ENCODE assay signal across 16 cellular contexts in the genomic region with DNA sequence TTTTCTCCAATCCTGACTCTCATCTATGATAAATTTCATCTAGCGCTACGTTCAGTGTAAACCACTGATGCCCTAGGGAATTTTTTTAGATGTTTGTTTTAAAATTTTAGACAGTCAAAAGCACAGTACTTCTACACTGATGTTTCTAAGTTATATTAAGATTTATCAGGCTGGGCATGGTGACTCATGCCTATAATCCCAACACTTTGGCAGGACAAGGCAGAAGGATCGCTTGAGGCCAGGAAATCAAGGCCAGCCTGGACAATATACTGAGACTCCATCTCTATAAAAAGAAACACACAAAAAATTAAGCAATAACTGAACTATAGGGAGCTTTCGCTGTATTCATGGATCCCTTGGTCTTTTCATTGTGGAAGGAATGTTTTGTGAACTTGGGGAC. TPM values are rescaled to one million over a fixed set of nuclear protein-coding genes. Genes with fewer than 3 reads are reported as not detected.
DNase-seq lines count a peak whose midpoint lies in the region; ATAC-seq and TF ChIP-seq lines count a peak whose summit lies in the region.
"Had no signal": no experiment of that assay in that cellular context is flagged by ENCODE, and none has a peak within 500 bp of the region (broad histone marks: within the 10 kb centered on the region; RNA-seq: fewer than 3 reads in every experiment).

No MANE protein-coding gene starts in this region.

- H3K36me3 ChIP-seq in ascending aorta (no peaks in the 10 kb centered on the region), skeletal muscle tissue (ENCODE audit: control insufficient read depth in 3 of 3, insufficient read depth in 3 of 3, low read length in 3 of 3) (peaks cover 0 to 4% (median 2%) of the 10 kb centered on the region in 3 donors)
- H3K36me3 ChIP-seq: thyroid gland had no signal

- no peak overlapping the region for H3K4me3 Mint-ChIP-seq in activated T-cell treated with anti-CD3 and anti-CD28 coated beads, Interleukin-2, amount 50 U/mL, for 4 hours
- H3K4me3 Mint-ChIP-seq: activated naive CD8-positive, alpha-beta T cell treated with anti-CD3 and anti-CD28 coated beads, Interleukin-2, amount 10 ng/mL, durations not matched to agents 7 days and 5 days; T-helper 2 cell treated with Interferon-gamma antibody and Interleukin-4, amounts not matched to agents 5 μg/mL and 100 μg/mL, for 36 hours had no signal

- DNase-seq in HCEC 1CT (peak; percentile 37), ascending aorta (ENCODE audit: low spot score in 2 of 2) (no peak), fibroblast of pulmonary artery (ENCODE audit: low read depth) (peak; percentile 46), NCI-H446 (lab: John Stamatoyannopoulos, UW) (no peak), Kasumi-1 (lab: John Stamatoyannopoulos, UW) (no peak)
- DNase-seq in activated effector memory CD4-positive, alpha-beta T cell treated with anti-CD3 and anti-CD28 coated beads, Interleukin-2, amount 50 U/mL, for 16 hours = no peak
- DNase-seq in activated T-cell treated with anti-CD3 and anti-CD28 coated beads, Interleukin-2, amount 50 U/mL, for 4 hours = no peak
- DNase-seq: activated CD8-positive, alpha-beta memory T cell treated with anti-CD3 and anti-CD28 coated beads, Interleukin-2, amount 50 U/mL, for 48 hours; activated naive CD8-positive, alpha-beta T cell treated with anti-CD3 and anti-CD28 coated beads, Interleukin-2, amount 10 ng/mL, durations not matched to agents 7 days and 5 days; DND-41; effector memory CD4-positive, alpha-beta T cell; NCI-H2107; SHP77; thyroid gland had no signal

- H3K4me1 ChIP-seq in ascending aorta (peaks cover 0 to 6% of the 10 kb centered on the region in 2 donors), skeletal muscle tissue (ENCODE audit: control insufficient read depth in 3 of 3, insufficient read depth in 3 of 3, low read length in 3 of 3) (peaks cover 11 to 32% (median 23%) of the 10 kb centered on the region in 3 donors)
- H3K4me1 ChIP-seq: thyroid gland had no signal

- H3K27me3 ChIP-seq in ascending aorta = no peaks in the 10 kb centered on the region
- no peaks in the 10 kb centered on the region for H3K27me3 ChIP-seq in skeletal muscle tissue (ENCODE audit: control insufficient read depth in 3 of 3, insufficient read depth in 3 of 3, low read length in 3 of 3)
- H3K27me3 ChIP-seq: thyroid gland had no signal

- intact Hi-C loops in ascending aorta (cut with DNase I) = no loop called here

- peaks cover 3% of the 10 kb centered on the region for H3K4me1 Mint-ChIP-seq in activated T-cell treated with anti-CD3 and anti-CD28 coated beads, Interleukin-2, amount 50 U/mL, for 4 hours (ENCODE audit: low read depth)
- H3K4me1 Mint-ChIP-seq: activated naive CD8-positive, alpha-beta T cell treated with anti-CD3 and anti-CD28 coated beads, Interleukin-2, amount 10 ng/mL, durations not matched to agents 7 days and 5 days had no signal

- no peaks in the 10 kb centered on the region for H3K27me3 Mint-ChIP-seq in activated T-cell treated with anti-CD3 and anti-CD28 coated beads, Interleukin-2, amount 50 U/mL, for 4 hours (ENCODE audit: low read depth)
- H3K27me3 Mint-ChIP-seq: activated naive CD8-positive, alpha-beta T cell treated with anti-CD3 and anti-CD28 coated beads, Interleukin-2, amount 10 ng/mL, durations not matched to agents 7 days and 5 days had no signal

- peaks cover 2% of the 10 kb centered on the region for H3K36me3 Mint-ChIP-seq in activated T-cell treated with anti-CD3 and anti-CD28 coated beads, Interleukin-2, amount 50 U/mL, for 4 hours (ENCODE audit: insufficient read depth)

- H3K9me3 Mint-ChIP-seq in activated T-cell treated with anti-CD3 and anti-CD28 coated beads, Interleukin-2, amount 50 U/mL, for 4 hours = no peaks in the 10 kb centered on the region
- H3K9me3 Mint-ChIP-seq: activated naive CD8-positive, alpha-beta T cell treated with anti-CD3 and anti-CD28 coated beads, Interleukin-2, amount 10 ng/mL, durations not matched to agents 7 days and 5 days; T-helper 2 cell treated with Interferon-gamma antibody and Interleukin-4, amounts not matched to agents 5 μg/mL and 100 μg/mL, for 36 hours had no signal

- H3K4me3 ChIP-seq in ascending aorta = no peak overlapping the region
- no peak overlapping the region for H3K4me3 ChIP-seq in fibroblast of pulmonary artery (replicated peaks; ENCODE audit: low read depth, low read length)
- H3K4me3 ChIP-seq in skeletal muscle tissue (ENCODE audit: low read length in 3 of 3) = no peak overlapping the region
- H3K4me3 ChIP-seq: thyroid gland had no signal

- TF ChIP-seq CTCF in ascending aorta (IDR thresholded peaks at IDR 0.05) = no peak
- TF ChIP-seq CTCF in fibroblast of pulmonary artery (IDR thresholded peaks at IDR 0.05; ENCODE audit: low read length, missing control alignments) = no peak

- H3K9me3 ChIP-seq in ascending aorta (no peaks in the 10 kb centered on the region), skeletal muscle tissue (ENCODE audit: control insufficient read depth in 3 of 3, low read length in 3 of 3) (no peaks in the 10 kb centered on the region)
- H3K9me3 ChIP-seq: thyroid gland had no signal

- ATAC-seq in activated T-cell treated with anti-CD3 and anti-CD28 coated beads, Interleukin-2, amount 50 U/mL, for 4 hours = no peak

- H3K27ac ChIP-seq in ascending aorta (peak overlapping the region; percentile 15 to 24), skeletal muscle tissue (ENCODE audit: low read depth, low read length) (peak overlapping the region; percentile 73)
- H3K27ac ChIP-seq: thyroid gland had no signal

- H3K9ac ChIP-seq in skeletal muscle tissue (ENCODE audit: low read depth in 1 of 3, low read length in 3 of 3) = no peak overlapping the region

RNA-seq across cellular contexts. Expression of a gene that starts 50.6 kb away (rescaled TPM):
- total RNA-seq in ascending aorta (22.4 TPM), skeletal muscle tissue (9.4 TPM)
- total RNA-seq in activated T-cell treated with anti-CD3 and anti-CD28 coated beads, Interleukin-2, amount 50 U/mL, for 4 hours = 10 to 100 TPM; 38.3 to 41.7 (median 38.4) TPM

Comparison
In these comparisons a context has a peak if more than half of its experiments do, and no peak if none do; other contexts are left out.
1. DNase-seq: peak in HCEC 1CT (single experiment) and fibroblast of pulmonary artery (single experiment); none in ascending aorta (0 of 2), activated effector memory CD4-positive, alpha-beta T cell treated with anti-CD3 and anti-CD28 coated beads, Interleukin-2, amount 50 U/mL, for 16 hours (single experiment), activated T-cell treated with anti-CD3 and anti-CD28 coated beads, Interleukin-2, amount 50 U/mL, for 4 hours (single experiment), NCI-H446 (0 of 2) and Kasumi-1 (0 of 2).